13 cellular contexts compared by ENCODE assay signal in genomic region chr1:151606384-151606783, GRCh38. TPM values are rescaled to one million over a fixed set of nuclear protein-coding genes. Genes with fewer than 3 reads are reported as not detected.
DNase-seq lines count a peak whose midpoint lies in the region; ATAC-seq and TF ChIP-seq lines count a peak whose summit lies in the region.
"Had no signal": no experiment of that assay in that cellular context is flagged by ENCODE, and none has a peak within 500 bp of the region (broad histone marks: within the 10 kb centered on the region; RNA-seq: fewer than 3 reads in every experiment).

No MANE protein-coding gene starts in this region.

- peak; percentile 44 to 48 for ATAC-seq in activated T-cell treated with anti-CD3 and anti-CD28 coated beads, Interleukin-2, amount 50 U/mL, for 4 hours
- ATAC-seq in stimulated activated naive CD8-positive, alpha-beta T cell treated with anti-CD3 and anti-CD28 coated beads, Interleukin-15, amount 100 ng/mL, for 72 hours, result peak; percentile 79
- ATAC-seq in GM21515 (IDR thresholded peaks at IDR 0.05; ENCODE audit: unreplicated experiment), result no peak

- peaks cover under 1% of the 10 kb centered on the region for H3K4me1 Mint-ChIP-seq in activated T-cell treated with anti-CD3 and anti-CD28 coated beads, Interleukin-2, amount 50 U/mL, for 4 hours (ENCODE audit: low read depth)
- H3K4me1 Mint-ChIP-seq in stimulated activated naive CD8-positive, alpha-beta T cell treated with anti-CD3 and anti-CD28 coated beads, Interleukin-15, amount 100 ng/mL, for 72 hours, result peaks cover 8% of the 10 kb centered on the region

- no peaks in the 10 kb centered on the region for H3K9me2 ChIP-seq in hepatocyte (replicated peaks; ENCODE audit: insufficient read depth)

- no peaks in the 10 kb centered on the region for H3K36me3 ChIP-seq in hepatocyte (replicated peaks; ENCODE audit: insufficient read depth, low read depth)
- H3K36me3 ChIP-seq: uterus had no signal

- no peak for DNase-seq in activated T-cell treated with anti-CD3 and anti-CD28 coated beads, Interleukin-2, amount 50 U/mL, for 4 hours
- DNase-seq in activated T-cell treated with anti-CD3 and anti-CD28 coated beads for 4 hours (no peak), RPMI7951 (ENCODE audit: low read depth) (peak; percentile 28), hepatocyte (ENCODE audit: low spot score) (peak; percentile 73), substantia nigra (lab: John Stamatoyannopoulos, UW) (no peak)
- DNase-seq in stimulated activated naive CD8-positive, alpha-beta T cell treated with anti-CD3 and anti-CD28 coated beads, Interleukin-15, amount 100 ng/mL, for 72 hours, result no peak
- DNase-seq in stimulated activated naive CD4-positive, alpha-beta T cell (lab: John Stamatoyannopoulos, UW), result no peak
- DNase-seq: activated CD4-positive, alpha-beta T cell treated with anti-CD3 and anti-CD28 coated beads, Interleukin-2, amount 10 ng/mL, durations not matched to agents 24 days and 14 days; Karpas-422; NCI-H2171; stimulated activated CD4-positive, alpha-beta T cell treated with anti-CD3 and anti-CD28 coated beads, Interleukin-12 subunit alpha, Interleukin-12 subunit beta, amount 100 ng/mL, for 4 hours; uterus had no signal

- H2AFZ ChIP-seq in hepatocyte, result no peak overlapping the region

- H3K4me1 ChIP-seq in hepatocyte (ENCODE audit: insufficient read depth), result peaks cover 15% of the 10 kb centered on the region

- H3K9me3 Mint-ChIP-seq in activated T-cell treated with anti-CD3 and anti-CD28 coated beads, Interleukin-2, amount 50 U/mL, for 4 hours, result no peaks in the 10 kb centered on the region
- no peaks in the 10 kb centered on the region for H3K9me3 Mint-ChIP-seq in stimulated activated naive CD8-positive, alpha-beta T cell treated with anti-CD3 and anti-CD28 coated beads, Interleukin-15, amount 100 ng/mL, for 72 hours
- H3K9me3 Mint-ChIP-seq: activated CD4-positive, alpha-beta T cell treated with anti-CD3 and anti-CD28 coated beads, Interleukin-2, amount 10 ng/mL, durations not matched to agents 24 days and 14 days had no signal

- H3K27me3 Mint-ChIP-seq in activated T-cell treated with anti-CD3 and anti-CD28 coated beads, Interleukin-2, amount 50 U/mL, for 4 hours (ENCODE audit: low read depth), result peaks cover 15% of the 10 kb centered on the region
- peaks cover 20% of the 10 kb centered on the region for H3K27me3 Mint-ChIP-seq in stimulated activated naive CD8-positive, alpha-beta T cell treated with anti-CD3 and anti-CD28 coated beads, Interleukin-15, amount 100 ng/mL, for 72 hours

- H3K36me3 Mint-ChIP-seq in activated T-cell treated with anti-CD3 and anti-CD28 coated beads, Interleukin-2, amount 50 U/mL, for 4 hours (ENCODE audit: insufficient read depth), result no peaks in the 10 kb centered on the region

- H3K79me2 ChIP-seq in hepatocyte, result no peaks in the 10 kb centered on the region

- no peak overlapping the region for H3K4me3 Mint-ChIP-seq in activated T-cell treated with anti-CD3 and anti-CD28 coated beads, Interleukin-2, amount 50 U/mL, for 4 hours
- no peak overlapping the region for H3K4me3 Mint-ChIP-seq in stimulated activated naive CD8-positive, alpha-beta T cell treated with anti-CD3 and anti-CD28 coated beads, Interleukin-15, amount 100 ng/mL, for 72 hours
- H3K4me3 Mint-ChIP-seq: activated CD4-positive, alpha-beta T cell treated with anti-CD3 and anti-CD28 coated beads, Interleukin-2, amount 10 ng/mL, durations not matched to agents 24 days and 14 days had no signal

- no peaks in the 10 kb centered on the region for H3K9me3 ChIP-seq in hepatocyte (ENCODE audit: low read depth)
- H3K9me3 ChIP-seq: uterus had no signal

- no peaks in the 10 kb centered on the region for H4K20me1 ChIP-seq in hepatocyte (ENCODE audit: insufficient read depth, poor library complexity, severe bottlenecking)

- H3K27me3 ChIP-seq in hepatocyte, result no peaks in the 10 kb centered on the region
- H3K27me3 ChIP-seq: uterus had no signal

- H3K27ac ChIP-seq in hepatocyte, result peak overlapping the region; percentile 92
- no peak overlapping the region for H3K27ac ChIP-seq in substantia nigra (ENCODE audit: low read depth, low read length, poor library complexity, severe bottlenecking)
- H3K27ac ChIP-seq: uterus had no signal

- H3K4me2 ChIP-seq in hepatocyte, result peak overlapping the region; percentile 5

- no peak for TF ChIP-seq CTCF in hepatocyte (IDR thresholded peaks at IDR 0.05; ENCODE audit: poor library complexity)

- no peak overlapping the region for H3K4me3 ChIP-seq in hepatocyte
- H3K4me3 ChIP-seq: uterus had no signal

- H3K27ac Mint-ChIP-seq in stimulated activated naive CD8-positive, alpha-beta T cell treated with anti-CD3 and anti-CD28 coated beads, Interleukin-15, amount 100 ng/mL, for 72 hours, result peak overlapping the region in 1 of 2 donors; percentile 55
- H3K27ac Mint-ChIP-seq: activated CD4-positive, alpha-beta T cell treated with anti-CD3 and anti-CD28 coated beads, Interleukin-2, amount 10 ng/mL, durations not matched to agents 24 days and 14 days had no signal

RNA-seq across cellular contexts. Expression of gene SNX27, which starts 5.5 kb away (rescaled TPM):
- 10 to 100 TPM; 25.8 to 29.3 (median 26.1) TPM for total RNA-seq in activated T-cell treated with anti-CD3 and anti-CD28 coated beads, Interleukin-2, amount 50 U/mL, for 4 hours
- total RNA-seq in RPMI7951 (2014; rRNA removed; shearing (Covaris generic)), result 15.4 and 19.6 TPM in 2 replicates
- 35.1 and 38.7 TPM in 2 replicates for total RNA-seq in hepatocyte
- 18.2 and 24.0 TPM in 2 replicates for polyA plus RNA-seq in hepatocyte

Comparison
In these comparisons a context has a peak if more than half of its experiments do, and no peak if none do; other contexts are left out.
1. DNase-seq: peak in RPMI7951 (single experiment) and hepatocyte (single experiment); none in activated T-cell treated with anti-CD3 and anti-CD28 coated beads, Interleukin-2, amount 50 U/mL, for 4 hours (single experiment), activated T-cell treated with anti-CD3 and anti-CD28 coated beads for 4 hours (single experiment), stimulated activated naive CD8-positive, alpha-beta T cell treated with anti-CD3 and anti-CD28 coated beads, Interleukin-15, amount 100 ng/mL, for 72 hours (0 of 2), substantia nigra (0 of 49) and stimulated activated naive CD4-positive, alpha-beta T cell (0 of 6).